ENCODE assay signal across 8 cellular contexts in the genomic region with DNA sequence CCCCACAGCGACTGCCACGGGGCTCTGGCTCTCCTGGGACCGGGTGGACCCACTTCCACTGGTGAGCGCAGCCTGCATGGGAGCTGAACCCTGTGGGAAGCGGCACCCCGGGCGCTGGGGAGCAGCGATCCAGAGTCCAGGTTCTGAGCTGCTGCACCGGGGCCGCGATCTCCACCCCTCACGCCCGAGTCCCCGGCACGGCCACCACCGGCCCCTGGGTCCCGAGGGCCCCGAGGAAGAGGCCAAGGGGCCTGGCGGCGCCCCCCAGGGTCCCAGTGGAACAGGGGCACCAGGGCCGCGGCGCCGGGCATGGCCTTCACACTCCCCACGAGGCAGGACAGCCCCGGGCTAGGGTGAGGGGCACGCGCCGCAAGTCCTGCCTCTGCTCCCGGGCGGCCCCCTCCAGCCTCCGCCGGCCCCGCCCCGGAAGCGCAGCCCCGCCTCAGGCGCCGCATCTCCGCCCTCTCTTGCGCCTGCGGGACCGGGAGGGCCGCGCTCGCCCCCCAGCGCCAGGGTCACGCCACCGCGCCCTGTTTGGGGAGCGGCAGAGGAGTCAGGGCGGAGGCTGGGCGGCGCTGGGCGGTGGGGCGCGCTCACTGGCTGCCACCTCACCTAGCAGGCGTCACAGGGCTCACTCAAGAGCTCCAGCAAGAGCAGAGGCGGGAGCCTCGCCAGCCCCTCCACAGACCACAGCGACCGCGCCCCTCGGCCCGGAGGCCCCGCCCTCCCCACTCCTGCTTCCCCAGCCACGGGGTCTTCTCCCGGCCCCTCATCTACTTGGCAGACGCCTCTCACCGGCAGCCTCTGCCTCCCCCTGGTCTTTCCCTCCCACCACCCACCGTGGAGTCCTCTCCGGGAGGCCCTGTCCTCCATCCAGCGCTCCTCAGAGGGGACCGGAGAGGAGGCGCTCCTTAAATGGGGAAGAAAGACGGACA. TPM values are rescaled to one million over a fixed set of nuclear protein-coding genes. Genes with fewer than 3 reads are reported as not detected.
DNase-seq lines count a peak whose midpoint lies in the region; ATAC-seq and TF ChIP-seq lines count a peak whose summit lies in the region.

No MANE protein-coding gene starts in this region.

- ATAC-seq in activated CD4-positive, alpha-beta T cell treated with anti-CD3 and anti-CD28 coated beads for 36 hours: peak; percentile 100
- ATAC-seq in left colon: peak; percentile 96

- H3K9me3 Mint-ChIP-seq in HFFc6: no peaks in the 10 kb centered on the region
- H3K9me3 Mint-ChIP-seq in activated CD4-positive, alpha-beta T cell treated with anti-CD3 and anti-CD28 coated beads for 36 hours (ENCODE audit: low read depth): no peaks in the 10 kb centered on the region

- H3K4me3 Mint-ChIP-seq in HFFc6: peak overlapping the region; percentile 63
- peak overlapping the region; percentile 48 for H3K4me3 Mint-ChIP-seq in activated CD4-positive, alpha-beta T cell treated with anti-CD3 and anti-CD28 coated beads for 36 hours

- H3K27ac ChIP-seq in cingulate gyrus (ENCODE audit: low read depth, low read length): peak overlapping the region; percentile 19

- DNase-seq in GM10266 (ENCODE audit: extremely low spot score) (peak; percentile 95), HFFc6 (peak; percentile 81), NCI-H128 (lab: John Stamatoyannopoulos, UW; ENCODE audit: unreplicated experiment) (peak; percentile 44), left colon (peak; percentile 90 to 93), NCI-H1694 (lab: John Stamatoyannopoulos, UW) (no peak)
- peak; percentile 96 for DNase-seq in activated CD4-positive, alpha-beta T cell treated with anti-CD3 and anti-CD28 coated beads for 36 hours
- DNase-seq in stimulated activated CD4-positive, alpha-beta T cell treated with anti-CD3 and anti-CD28 coated beads, Interleukin-1b, Interleukin-23, amount 100 ng/mL, for 4 hours (ENCODE audit: low read depth in 2 of 2): peak; percentile 80 to 85

- POLR2A ChIA-PET in activated CD4-positive, alpha-beta T cell treated with anti-CD3 and anti-CD28 coated beads for 36 hours (lab: Charles Lee): no interaction called here

- TF ChIP-seq CTCF in GM10266 (IDR thresholded peaks at IDR 0.05; ENCODE audit: control insufficient read depth, insufficient read depth, low read depth, missing control alignments) (peak; percentile 91), HFFc6 (IDR thresholded peaks at IDR 0.05) (peak; percentile 81)

- H3K27ac Mint-ChIP-seq in HFFc6: peak overlapping the region; percentile 86
- H3K27ac Mint-ChIP-seq in activated CD4-positive, alpha-beta T cell treated with anti-CD3 and anti-CD28 coated beads for 36 hours: peak overlapping the region; percentile 67

- H3K27me3 Mint-ChIP-seq in HFFc6 (ENCODE audit: insufficient read depth): peaks cover 2% of the 10 kb centered on the region; the same call in 1 of the 2 replicates
- no peaks in the 10 kb centered on the region for H3K27me3 Mint-ChIP-seq in activated CD4-positive, alpha-beta T cell treated with anti-CD3 and anti-CD28 coated beads for 36 hours

- no peaks in the 10 kb centered on the region; the same call in 1 of the 2 replicates for H3K36me3 Mint-ChIP-seq in HFFc6 (ENCODE audit: low read depth)
- no peaks in the 10 kb centered on the region for H3K36me3 Mint-ChIP-seq in activated CD4-positive, alpha-beta T cell treated with anti-CD3 and anti-CD28 coated beads for 36 hours (ENCODE audit: low read depth)

- intact Hi-C loops in activated CD4-positive, alpha-beta T cell treated with anti-CD3 and anti-CD28 coated beads for 36 hours (cut with DNase I, micrococcal nuclease): loop anchor here (1.0 to 10.0 kb wide), 13 partner anchors 10 to 1049 kb away; a partner anchor contains a TSS
- intact Hi-C loops in left colon (cut with DNase I, micrococcal nuclease): loop anchor here in 1 of 2 donors (10.0 kb wide), 1 partner anchor 95 kb away; no protein-coding TSS in a partner anchor

- CTCF ChIA-PET in activated CD4-positive, alpha-beta T cell treated with anti-CD3 and anti-CD28 coated beads for 36 hours (lab: Charles Lee): interaction anchor here (0.6 to 1.4 kb wide), 4 partner anchors 13 to 759 kb away, joined by 3 to 5 read pairs (median 4); no protein-coding TSS in a partner anchor

- H3K4me1 Mint-ChIP-seq in HFFc6 (ENCODE audit: low read depth): peaks cover 29% of the 10 kb centered on the region
- H3K4me1 Mint-ChIP-seq in activated CD4-positive, alpha-beta T cell treated with anti-CD3 and anti-CD28 coated beads for 36 hours: peaks cover 14% of the 10 kb centered on the region

RNA-seq across cellular contexts. Expression of a gene that starts 26.8 kb away (rescaled TPM):
- 10 to 100 TPM; 40.6 to 47.9 (median 43.0) TPM for total RNA-seq in HFFc6 (2021; fragmentation: NEBNext Ultra II Directional; extraction: Animal tissue kit (Norgen Biotek cat#: 25700))
- 10 to 100 TPM; 42.5 to 54.1 TPM for total RNA-seq in activated CD4-positive, alpha-beta T cell treated with anti-CD3 and anti-CD28 coated beads for 36 hours
- 10 to 100 TPM; 86.0 to 86.7 TPM for total RNA-seq in left colon

RNA-seq across cellular contexts. Expression of a gene that starts 27.4 kb away (rescaled TPM):
- 10 to 100 TPM; 43.5 to 58.3 (median 51.9) TPM for total RNA-seq in HFFc6 (2021; fragmentation: NEBNext Ultra II Directional; extraction: Animal tissue kit (Norgen Biotek cat#: 25700))
- total RNA-seq in activated CD4-positive, alpha-beta T cell treated with anti-CD3 and anti-CD28 coated beads for 36 hours: 10 to 100 TPM; 71.8 to 80.1 TPM
- 10 to 100 TPM; 90.0 to 95.9 TPM for total RNA-seq in left colon

RNA-seq across cellular contexts. Expression of a gene that starts 51.6 kb away (rescaled TPM):
- total RNA-seq in HFFc6 (2021; fragmentation: NEBNext Ultra II Directional; extraction: Animal tissue kit (Norgen Biotek cat#: 25700)): 10 to 100 TPM; 26.3 to 42.4 (median 29.1) TPM
- under 1 TPM; 0.09 to 0.64 TPM for total RNA-seq in activated CD4-positive, alpha-beta T cell treated with anti-CD3 and anti-CD28 coated beads for 36 hours
- total RNA-seq in left colon: 10 to 100 TPM; 10.3 to 14.2 TPM

Comparison
In these comparisons a context has a peak if more than half of its experiments do, and no peak if none do; other contexts are left out.
1. RNA of a gene that starts 51.6 kb away (total RNA-seq): 26.3 to 42.4 TPM in HFFc6 and 10.3 to 14.2 TPM in left colon; 0.09 to 0.64 TPM in activated CD4-positive, alpha-beta T cell treated with anti-CD3 and anti-CD28 coated beads for 36 hours; every median in the first group is over 4 times any median in the second.